15 cellular contexts compared by ENCODE assay signal in genomic region chr6:115753446-115753845, GRCh38.
"Had no signal": no experiment of that assay in that cellular context is flagged by ENCODE, and none has a peak within 500 bp of the region (broad histone marks: within the 10 kb centered on the region; RNA-seq: fewer than 3 reads in every experiment).

No MANE protein-coding gene starts in this region.

- H3K4me1 ChIP-seq: ascending aorta, testis, upper lobe of left lung had no signal

- H3K27me3 ChIP-seq: ascending aorta, testis, upper lobe of left lung had no signal

- H3K4me3 ChIP-seq: ascending aorta, dorsolateral prefrontal cortex, testis, upper lobe of left lung had no signal

- H3K27ac ChIP-seq: ascending aorta, dorsolateral prefrontal cortex, testis, upper lobe of left lung had no signal

- H3K36me3 ChIP-seq: ascending aorta, upper lobe of left lung had no signal

- DNase-seq: activated CD4-positive, alpha-beta T cell treated with anti-CD3 and anti-CD28 coated beads, Interleukin-2, amount 50 U/mL, for 48 hours; activated CD4-positive, CD25-positive, alpha-beta regulatory T cell treated with anti-CD3 and anti-CD28 coated beads, Interleukin-2, amount 50 U/mL, for 72 hours; activated naive CD4-positive, alpha-beta T cell treated with anti-CD3 and anti-CD28 coated beads for 36 hours; activated naive CD8-positive, alpha-beta T cell treated with anti-CD3 and anti-CD28 coated beads, Interleukin-2, amount 50 U/mL, for 24 hours; dorsolateral prefrontal cortex; endodermal cell; erythroblast; glutamatergic neuron; hypothalamus; right cardiac atrium; T1000; testis; upper lobe of left lung had no signal

- H3K9me3 ChIP-seq: ascending aorta, testis, upper lobe of left lung had no signal

- ATAC-seq: activated naive CD8-positive, alpha-beta T cell treated with anti-CD3 and anti-CD28 coated beads, Interleukin-2, amount 50 U/mL, for 24 hours; activated T-helper 17 cell treated with anti-CD3 and anti-CD28 coated beads, Interleukin-2, amount 50 U/mL, for 72 hours; right cardiac atrium had no signal
